ENCODE assay signal across 6 cellular contexts in genomic region chr17:45146616-45147101, GRCh38. TPM values are rescaled to one million over a fixed set of nuclear protein-coding genes. Genes with fewer than 3 reads are reported as not detected.
DNase-seq lines count a peak whose midpoint lies in the region; ATAC-seq, FAIRE-seq and TF ChIP-seq lines count a peak whose summit lies in the region.

No MANE protein-coding gene starts in this region.

- H3K36me3 ChIP-seq in astrocyte (ENCODE audit: insufficient read depth, low read length) = no peaks in the 10 kb centered on the region

- H3K9me3 ChIP-seq in astrocyte (ENCODE audit: insufficient read depth, low read depth, low read length) = no peaks in the 10 kb centered on the region

- peaks cover 32% of the 10 kb centered on the region for H3K79me2 ChIP-seq in astrocyte (ENCODE audit: insufficient read depth, low read length)

- ATAC-seq in naive B cell (ENCODE audit: low read depth in 2 of 2) (no peak), HG02763 (IDR thresholded peaks at IDR 0.05; ENCODE audit: unreplicated experiment) (no peak)

- H3K9ac ChIP-seq in astrocyte (ENCODE audit: low read length) = peak overlapping the region; percentile 97

- no peaks in the 10 kb centered on the region for H3K27me3 ChIP-seq in astrocyte (ENCODE audit: insufficient read depth, low read length)

- H3K4me3 Mint-ChIP-seq in HFFc6 (peak overlapping the region; percentile 96), astrocyte (ENCODE audit: unreplicated experiment) (peak overlapping the region; percentile 98), naive B cell (peak overlapping the region; percentile 96 to 100 (median 98))

- H3K27ac Mint-ChIP-seq in HFFc6 = peak overlapping the region; percentile 100
- peak overlapping the region; percentile 97 for H3K27ac Mint-ChIP-seq in astrocyte (ENCODE audit: unreplicated experiment)
- peak overlapping the region; percentile 90 to 100 (median 100) for H3K27ac Mint-ChIP-seq in naive B cell

- H3K36me3 Mint-ChIP-seq in HFFc6 (ENCODE audit: low read depth) (peaks cover 38% of the 10 kb centered on the region), astrocyte (ENCODE audit: low read depth, unreplicated experiment) (peaks cover 3% of the 10 kb centered on the region), naive B cell (peaks cover 0 to 6% of the 10 kb centered on the region in 2 donors)

- peak overlapping the region; percentile 99 for H3K27ac ChIP-seq in astrocyte (ENCODE audit: low read depth, low read length)

- peaks cover 32% of the 10 kb centered on the region for H4K20me1 ChIP-seq in astrocyte (ENCODE audit: insufficient read depth, low read length)

- peak; percentile 68 for DNase-seq in HFFc6
- DNase-seq in astrocyte (ENCODE audit: low read depth) = peak; percentile 95
- no peak for DNase-seq in naive B cell
- no peak for DNase-seq in DMS153 (lab: John Stamatoyannopoulos, UW)
- DNase-seq in activated CD4-positive, CD25-positive, alpha-beta regulatory T cell treated with anti-CD3 and anti-CD28 coated beads, Interleukin-2, amount 50 U/mL, for 72 hours = no peak

- peaks cover 21% of the 10 kb centered on the region for H3K27me3 Mint-ChIP-seq in HFFc6 (ENCODE audit: insufficient read depth)
- H3K27me3 Mint-ChIP-seq in astrocyte (ENCODE audit: low read depth, unreplicated experiment) = no peaks in the 10 kb centered on the region
- no peaks in the 10 kb centered on the region for H3K27me3 Mint-ChIP-seq in naive B cell

- peak overlapping the region; percentile 79 for H2AFZ ChIP-seq in astrocyte (ENCODE audit: low read depth, low read length)

- no peak for TF ChIP-seq CTCF in HFFc6 (IDR thresholded peaks at IDR 0.05)
- TF ChIP-seq CTCF in astrocyte (IDR thresholded peaks at IDR 0.05; ENCODE audit: insufficient read depth, low read depth, low read length) = no peak

- H3K4me3 ChIP-seq in astrocyte (ENCODE audit: insufficient read depth, low read depth, low read length) = peak overlapping the region; percentile 53

- peaks cover 20% of the 10 kb centered on the region for H3K4me1 ChIP-seq in astrocyte (ENCODE audit: insufficient read depth, low read length)

- peak overlapping the region; percentile 86 for H3K4me2 ChIP-seq in astrocyte (ENCODE audit: low read length)

- H3K9me3 Mint-ChIP-seq in HFFc6 (peaks cover 5% of the 10 kb centered on the region), astrocyte (ENCODE audit: unreplicated experiment) (no peaks in the 10 kb centered on the region), naive B cell (peaks cover 0 to 9% (median 0%) of the 10 kb centered on the region in 7 donors)

- no peak for FAIRE-seq in astrocyte (lab: Jason Lieb, UNC)

- peaks cover 34% of the 10 kb centered on the region for H3K4me1 Mint-ChIP-seq in HFFc6 (ENCODE audit: low read depth)
- H3K4me1 Mint-ChIP-seq in astrocyte (ENCODE audit: low read depth, unreplicated experiment) = peaks cover 6% of the 10 kb centered on the region
- H3K4me1 Mint-ChIP-seq in naive B cell = peaks cover 47 to 76% (median 69%) of the 10 kb centered on the region in 3 donors

RNA-seq across cellular contexts. Expression of gene HEXIM1, which starts 1.6 kb away (rescaled TPM):
- total RNA-seq in HFFc6 (2021; fragmentation: NEBNext Ultra II Directional; extraction: Animal tissue kit (Norgen Biotek cat#: 25700)) = 10 to 100 TPM; 31.8 to 42.0 (median 34.5) TPM
- 44.5 and 46.6 TPM in 2 replicates for total RNA-seq in astrocyte
- polyA plus RNA-seq in naive B cell (ENCODE audit: low read depth in 6 of 6) = 1 to 10 TPM; 3.2 to 5.3 (median 4.1) TPM

RNA-seq across cellular contexts. Expression of gene ACBD4, which starts 11.2 kb away (rescaled TPM):
- total RNA-seq in HFFc6 (2021; fragmentation: NEBNext Ultra II Directional; extraction: Animal tissue kit (Norgen Biotek cat#: 25700)) = 1 to 10 TPM; 5.0 to 8.0 (median 6.5) TPM
- 3.9 and 4.7 TPM in 2 replicates for total RNA-seq in astrocyte
- polyA plus RNA-seq in naive B cell (ENCODE audit: low read depth in 6 of 6) = 10 to 100 TPM; 15.4 to 27.1 (median 20.4) TPM

RNA-seq across cellular contexts. Expression of gene PLCD3, which starts 14.3 kb away (rescaled TPM):
- 100 to 1,000 TPM in 1 of 6 experiments, 10 to 100 TPM in 5; 77.2 to 112 (median 83.8) TPM for total RNA-seq in HFFc6 (2021; fragmentation: NEBNext Ultra II Directional; extraction: Animal tissue kit (Norgen Biotek cat#: 25700))
- 76.5 and 92.0 TPM in 2 replicates for total RNA-seq in astrocyte
- polyA plus RNA-seq in naive B cell (ENCODE audit: low read depth in 6 of 6) = not detected

RNA-seq across cellular contexts. Expression of gene HEXIM2, which starts 15.0 kb away (rescaled TPM):
- total RNA-seq in HFFc6 (2021; fragmentation: NEBNext Ultra II Directional; extraction: Animal tissue kit (Norgen Biotek cat#: 25700)) = 1 to 10 TPM; 4.8 to 9.5 (median 6.2) TPM
- total RNA-seq in astrocyte = 8.4 and 9.0 TPM in 2 replicates
- polyA plus RNA-seq in naive B cell (ENCODE audit: low read depth in 6 of 6) = 1 to 10 TPM; 2.1 to 6.7 (median 4.3) TPM

Comparison
In these comparisons a context has a peak if more than half of its experiments do, and no peak if none do; other contexts are left out.
1. DNase-seq: peak in HFFc6 (single experiment) and astrocyte (single experiment); none in naive B cell (single experiment), DMS153 (single experiment) and activated CD4-positive, CD25-positive, alpha-beta regulatory T cell treated with anti-CD3 and anti-CD28 coated beads, Interleukin-2, amount 50 U/mL, for 72 hours (single experiment).
2. Peak in every context shown above with its lines, with median percentiles within 50 percentile points of each other: H3K27ac Mint-ChIP-seq and H3K4me3 Mint-ChIP-seq.